Comparison of ENCODE assay signal across 14 cellular contexts in genomic region chr14:71658261-71658860, GRCh38.
DNase-seq lines count a peak whose midpoint lies in the region.
"Had no signal": no experiment of that assay in that cellular context is flagged by ENCODE, and none has a peak within 500 bp of the region (broad histone marks: within the 10 kb centered on the region; RNA-seq: fewer than 3 reads in every experiment).

No MANE protein-coding gene starts in this region.

- H3K4me1 Mint-ChIP-seq in activated T-helper 2 cell treated with anti-CD3 and anti-CD28 coated beads, Interferon-gamma antibody, Interleukin-2, Interleukin-4, amounts not matched to agents 10 μg/mL and 5 μg/mL and 100 μg/mL, durations not matched to agents 14 hours and 24 hours and 36 hours (ENCODE audit: low read depth): peaks cover 30% of the 10 kb centered on the region
- H3K4me1 Mint-ChIP-seq: nephron progenitor cell had no signal

- peak overlapping the region; percentile 74 for H3K27ac ChIP-seq in HUES48 (ENCODE audit: low read depth, low read length)
- H3K27ac ChIP-seq: right lobe of liver, VCaP had no signal

- H3K36me3 ChIP-seq in HUES48 (ENCODE audit: control insufficient read depth, insufficient read depth, low read length) (0 out of 2 replicates have a peak, but pooled peaks cover 3% of the 10 kb centered on the region), H7 (replicated peaks; ENCODE audit: control insufficient read depth, insufficient read depth, low read length) (no peaks in the 10 kb centered on the region)
- H3K36me3 ChIP-seq: MG63, right lobe of liver had no signal

- peaks cover 36% of the 10 kb centered on the region for H3K4me1 ChIP-seq in HUES48 (ENCODE audit: control insufficient read depth, insufficient read depth, low read length)
- H3K4me1 ChIP-seq: right lobe of liver had no signal

- H3K27ac Mint-ChIP-seq in activated T-helper 2 cell treated with anti-CD3 and anti-CD28 coated beads, Interferon-gamma antibody, Interleukin-2, Interleukin-4, amounts not matched to agents 10 μg/mL and 5 μg/mL and 100 μg/mL, durations not matched to agents 14 hours and 24 hours and 36 hours: peak overlapping the region; percentile 59
- H3K27ac Mint-ChIP-seq: nephron progenitor cell had no signal

- H3K9me3 Mint-ChIP-seq in activated T-helper 2 cell treated with anti-CD3 and anti-CD28 coated beads, Interferon-gamma antibody, Interleukin-2, Interleukin-4, amounts not matched to agents 10 μg/mL and 5 μg/mL and 100 μg/mL, durations not matched to agents 14 hours and 24 hours and 36 hours: peaks cover 4% of the 10 kb centered on the region

- no peak overlapping the region for H3K9ac ChIP-seq in HUES48 (ENCODE audit: low read depth, low read length)

- H3K9me3 ChIP-seq in HUES48 (ENCODE audit: control insufficient read depth, insufficient read depth, low read length): no peaks in the 10 kb centered on the region
- H3K9me3 ChIP-seq: MG63, right lobe of liver had no signal

- H3K4me3 ChIP-seq in HUES48 (ENCODE audit: low read depth, low read length) (no peak overlapping the region), H7 (ENCODE audit: insufficient read depth, low read depth, low read length) (no peak overlapping the region)
- H3K4me3 ChIP-seq: MG63, right lobe of liver had no signal

- peaks cover 68% of the 10 kb centered on the region for H3K36me3 Mint-ChIP-seq in activated T-helper 2 cell treated with anti-CD3 and anti-CD28 coated beads, Interferon-gamma antibody, Interleukin-2, Interleukin-4, amounts not matched to agents 10 μg/mL and 5 μg/mL and 100 μg/mL, durations not matched to agents 14 hours and 24 hours and 36 hours (ENCODE audit: low read depth)

- H3K27me3 ChIP-seq in HUES48 (ENCODE audit: control insufficient read depth, insufficient read depth, low read length) (no peaks in the 10 kb centered on the region), H7 (ENCODE audit: control insufficient read depth, insufficient read depth, low read length) (no peaks in the 10 kb centered on the region)
- H3K27me3 ChIP-seq: MG63, right lobe of liver had no signal

- peak; percentile 6 for DNase-seq in ELR (ENCODE audit: low read depth)
- DNase-seq in activated T-helper 2 cell treated with anti-CD3 and anti-CD28 coated beads, Interferon-gamma antibody, Interleukin-2, Interleukin-4, amounts not matched to agents 10 μg/mL and 5 μg/mL and 100 μg/mL, durations not matched to agents 14 hours and 24 hours and 36 hours (ENCODE audit: low spot score): no peak
- DNase-seq in iris pigment epithelial cell (ENCODE audit: low read depth): peak; percentile 80
- DNase-seq in activated effector memory CD4-positive, alpha-beta T cell treated with anti-CD3 and anti-CD28 coated beads, Interleukin-2, amount 50 U/mL, for 16 hours: no peak
- no peak for DNase-seq in NCI-H446 (lab: John Stamatoyannopoulos, UW)
- DNase-seq in H7: no peak
- DNase-seq in DMS153 (lab: John Stamatoyannopoulos, UW): no peak
- DNase-seq: CD4-positive, alpha-beta memory T cell; MG63; nephron progenitor cell; right lobe of liver; substantia nigra had no signal

- peak overlapping the region; percentile 39 for H3K4me3 Mint-ChIP-seq in activated T-helper 2 cell treated with anti-CD3 and anti-CD28 coated beads, Interferon-gamma antibody, Interleukin-2, Interleukin-4, amounts not matched to agents 10 μg/mL and 5 μg/mL and 100 μg/mL, durations not matched to agents 14 hours and 24 hours and 36 hours (ENCODE audit: low read depth)
- H3K4me3 Mint-ChIP-seq: nephron progenitor cell had no signal

- intact Hi-C loops in activated T-helper 2 cell treated with anti-CD3 and anti-CD28 coated beads, Interferon-gamma antibody, Interleukin-2, Interleukin-4, amounts not matched to agents 10 μg/mL and 5 μg/mL and 100 μg/mL, durations not matched to agents 14 hours and 24 hours and 36 hours (cut with micrococcal nuclease): loop anchor here (2.0 to 5.0 kb wide), 3 partner anchors 64 to 334 kb away; no protein-coding TSS in a partner anchor

- H3K27me3 Mint-ChIP-seq in activated T-helper 2 cell treated with anti-CD3 and anti-CD28 coated beads, Interferon-gamma antibody, Interleukin-2, Interleukin-4, amounts not matched to agents 10 μg/mL and 5 μg/mL and 100 μg/mL, durations not matched to agents 14 hours and 24 hours and 36 hours (ENCODE audit: low read depth): no peaks in the 10 kb centered on the region
- H3K27me3 Mint-ChIP-seq: CD4-positive, alpha-beta memory T cell had no signal

Comparison
In these comparisons a context has a peak if more than half of its experiments do, and no peak if none do; other contexts are left out.
1. DNase-seq: peak in ELR (single experiment) and iris pigment epithelial cell (single experiment); none in activated T-helper 2 cell treated with anti-CD3 and anti-CD28 coated beads, Interferon-gamma antibody, Interleukin-2, Interleukin-4, amounts not matched to agents 10 μg/mL and 5 μg/mL and 100 μg/mL, durations not matched to agents 14 hours and 24 hours and 36 hours (single experiment), activated effector memory CD4-positive, alpha-beta T cell treated with anti-CD3 and anti-CD28 coated beads, Interleukin-2, amount 50 U/mL, for 16 hours (single experiment), NCI-H446 (0 of 2), H7 (single experiment) and DMS153 (single experiment).